Comparison of ENCODE assay signal across 6 cellular contexts in the genomic region with DNA sequence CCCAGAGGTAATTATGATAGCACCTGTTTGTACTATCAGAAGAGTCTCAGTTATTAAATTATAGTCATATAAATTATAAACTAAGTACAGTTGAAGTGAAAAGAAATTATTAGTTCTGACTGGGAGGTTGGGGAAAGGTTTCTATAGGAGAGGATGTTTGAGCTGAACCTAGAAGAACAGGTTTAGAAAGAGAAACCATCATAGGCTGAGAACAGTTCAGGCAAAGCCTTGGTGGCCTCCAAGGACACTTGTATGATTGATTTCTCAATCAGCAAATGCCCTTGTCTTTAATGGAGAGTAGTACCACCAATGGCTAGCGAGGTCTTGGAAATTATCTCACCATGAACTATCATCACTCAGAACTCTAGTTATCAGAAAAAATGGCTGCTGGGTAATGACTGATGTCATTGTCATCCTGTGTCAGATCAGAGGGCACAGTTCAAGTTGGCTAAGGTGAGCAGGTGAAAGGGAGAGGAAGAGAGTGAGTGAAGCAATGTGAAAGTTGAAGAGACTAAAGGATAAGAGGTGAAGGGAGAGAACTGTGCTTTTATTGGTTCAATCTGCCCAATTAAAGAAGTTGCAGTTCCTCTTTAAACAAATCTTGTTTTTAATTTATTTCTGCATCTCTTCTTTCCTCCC.
DNase-seq lines count a peak whose midpoint lies in the region; ATAC-seq, FAIRE-seq and TF ChIP-seq lines count a peak whose summit lies in the region.
"Not testable (repeated sequence)": the region's sequence is repeated elsewhere in the genome, so short reads cannot be mapped to it uniquely, and the experiment has no call there.

No MANE protein-coding gene starts in this region.

- H3K9me3 Mint-ChIP-seq in activated CD8-positive, alpha-beta T cell treated with anti-CD3 and anti-CD28 coated beads for 36 hours; stimulated activated naive CD8-positive, alpha-beta T cell treated with anti-CD3 and anti-CD28 coated beads, Interleukin-15, amount 100 ng/mL, for 72 hours: not testable (repeated sequence)

- peak; percentile 60 for ATAC-seq in activated CD8-positive, alpha-beta T cell treated with anti-CD3 and anti-CD28 coated beads for 36 hours
- peak; percentile 55 for ATAC-seq in GM12878
- ATAC-seq in left lobe of liver = peak; percentile 89
- peak; percentile 69 to 94 (median 88) for ATAC-seq in right lobe of liver
- ATAC-seq in mucosa of descending colon = peak; percentile 26
- peak; percentile 52 for ATAC-seq in stimulated activated naive CD8-positive, alpha-beta T cell treated with anti-CD3 and anti-CD28 coated beads, Interleukin-15, amount 100 ng/mL, for 72 hours

- not testable (repeated sequence) for H3K9me3 ChIP-seq in GM12878 (replicated peaks; ENCODE audit: control insufficient read depth, insufficient read depth, low read length); right lobe of liver; mucosa of descending colon

- not testable (repeated sequence) for H3K4me1 Mint-ChIP-seq in activated CD8-positive, alpha-beta T cell treated with anti-CD3 and anti-CD28 coated beads for 36 hours (ENCODE audit: low read depth); stimulated activated naive CD8-positive, alpha-beta T cell treated with anti-CD3 and anti-CD28 coated beads, Interleukin-15, amount 100 ng/mL, for 72 hours

- H3K4me2 ChIP-seq in GM12878 (ENCODE audit: control insufficient read depth, insufficient read depth) = not testable (repeated sequence)

- H3K4me3 ChIP-seq in GM12878, right lobe of liver, mucosa of descending colon: not testable (repeated sequence)

- SMC1A ChIA-PET in GM12878 (lab: Charles Lee; ENCODE audit: uncharacterized antibody, unreplicated experiment) = not testable (repeated sequence)

- not testable (repeated sequence) for H3K4me1 ChIP-seq in GM12878 (ENCODE audit: control insufficient read depth, insufficient read depth, low read length); right lobe of liver; mucosa of descending colon (ENCODE audit: low read depth)

- not testable (repeated sequence) for H3K27ac ChIP-seq in GM12878 (ENCODE audit: control insufficient read depth, insufficient read depth); right lobe of liver

- FAIRE-seq in GM12878 (lab: Jason Lieb, UNC) = not testable (repeated sequence)

- H3K36me3 Mint-ChIP-seq in activated CD8-positive, alpha-beta T cell treated with anti-CD3 and anti-CD28 coated beads for 36 hours (ENCODE audit: low read depth) = not testable (repeated sequence)

- RAD21 ChIA-PET in GM12878 (lab: Charles Lee; ENCODE audit: unreplicated experiment) = not testable (repeated sequence)

- H2AFZ ChIP-seq in GM12878 (ENCODE audit: control insufficient read depth, low read depth, low read length) = not testable (repeated sequence)

- TF ChIP-seq EP300 in GM12878 (IDR thresholded peaks at IDR 0.05; ENCODE audit: borderline replicate concordance in 1 of 2, control insufficient read depth in 1 of 2, low read depth in 2 of 2, low read length in 2 of 2) = not testable (repeated sequence)

- BruUV-seq in GM12878 (replicated peaks; lab: Mats Ljungman, UMichigan) = not testable (repeated sequence)

- WGBS in GM12878 (ENCODE audit: insufficient coverage, insufficient replicate concordance, low lambda C conversion rate, missing lambda C conversion rate) = no CpG with 5 or more reads among the region's 1 CpG
- no CpG with 5 or more reads among the region's 1 CpG for WGBS in right lobe of liver (ENCODE audit: insufficient coverage, low coverage, low lambda C conversion rate, missing lambda C conversion rate)

- not testable (repeated sequence) for H3K27me3 Mint-ChIP-seq in activated CD8-positive, alpha-beta T cell treated with anti-CD3 and anti-CD28 coated beads for 36 hours; stimulated activated naive CD8-positive, alpha-beta T cell treated with anti-CD3 and anti-CD28 coated beads, Interleukin-15, amount 100 ng/mL, for 72 hours

- H3K79me2 ChIP-seq in GM12878 (ENCODE audit: control insufficient read depth, insufficient read depth, low read length) = not testable (repeated sequence)

- CTCF ChIA-PET in activated CD8-positive, alpha-beta T cell treated with anti-CD3 and anti-CD28 coated beads for 36 hours (lab: Charles Lee); GM12878 (lab: Yijun Ruan, JAX): not testable (repeated sequence)

- H3K27ac Mint-ChIP-seq in activated CD8-positive, alpha-beta T cell treated with anti-CD3 and anti-CD28 coated beads for 36 hours; stimulated activated naive CD8-positive, alpha-beta T cell treated with anti-CD3 and anti-CD28 coated beads, Interleukin-15, amount 100 ng/mL, for 72 hours: not testable (repeated sequence)

- in situ Hi-C loops in GM12878 (cut with MboI) = not testable (repeated sequence)

- intact Hi-C loops in activated CD8-positive, alpha-beta T cell treated with anti-CD3 and anti-CD28 coated beads for 36 hours (cut with micrococcal nuclease); GM12878 (cut with micrococcal nuclease; ENCODE audit: unreplicated experiment); right lobe of liver (cut with DNase I); mucosa of descending colon (cut with DNase I, micrococcal nuclease): not testable (repeated sequence)

- H3K27me3 ChIP-seq in GM12878 (replicated peaks in 1 of 2; ENCODE audit: control insufficient read depth in 2 of 2, insufficient read depth in 2 of 2, low read length in 1 of 2); right lobe of liver: not testable (repeated sequence)

- not testable (repeated sequence) for DNase-seq in activated CD8-positive, alpha-beta T cell treated with anti-CD3 and anti-CD28 coated beads for 36 hours; GM12878 (ENCODE audit: low read depth, low spot score); left lobe of liver (ENCODE audit: low spot score); right lobe of liver; mucosa of descending colon; stimulated activated naive CD8-positive, alpha-beta T cell treated with anti-CD3 and anti-CD28 coated beads, Interleukin-15, amount 100 ng/mL, for 72 hours

- not testable (repeated sequence) for H3K9ac ChIP-seq in GM12878 (ENCODE audit: control insufficient read depth, insufficient read depth, low read length)

- POLR2A ChIA-PET in activated CD8-positive, alpha-beta T cell treated with anti-CD3 and anti-CD28 coated beads for 36 hours (lab: Charles Lee); GM12878 (lab: Charles Lee): not testable (repeated sequence)

- H4K20me1 ChIP-seq in GM12878 (ENCODE audit: control insufficient read depth, insufficient read depth) = not testable (repeated sequence)

- H3K4me3 Mint-ChIP-seq in activated CD8-positive, alpha-beta T cell treated with anti-CD3 and anti-CD28 coated beads for 36 hours; stimulated activated naive CD8-positive, alpha-beta T cell treated with anti-CD3 and anti-CD28 coated beads, Interleukin-15, amount 100 ng/mL, for 72 hours: not testable (repeated sequence)

- H3K36me3 ChIP-seq in GM12878 (ENCODE audit: control insufficient read depth in 2 of 2, insufficient read depth in 2 of 2, low read length in 1 of 2); right lobe of liver; mucosa of descending colon (ENCODE audit: low read depth): not testable (repeated sequence)

- not testable (repeated sequence) for TF ChIP-seq POLR2A in GM12878 (IDR thresholded peaks at IDR 0.05; ENCODE audit: low read depth, low read length); right lobe of liver (IDR thresholded peaks at IDR 0.05)

- not testable (repeated sequence) for TF ChIP-seq RAD21 in GM12878 (IDR thresholded peaks at IDR 0.05; ENCODE audit: insufficient read depth, low read depth, low read length)

- TF ChIP-seq CTCF in activated CD8-positive, alpha-beta T cell treated with anti-CD3 and anti-CD28 coated beads for 36 hours (IDR thresholded peaks at IDR 0.05); GM12878 (IDR thresholded peaks at IDR 0.05 in 2 of 3, conservative IDR thresholded peaks at IDR 0.05 in 1 of 3; ENCODE audit: control insufficient read depth in 2 of 3, extremely low read depth in 1 of 3, insufficient read depth in 1 of 3, low read depth in 3 of 3, low read length in 3 of 3); right lobe of liver (IDR thresholded peaks at IDR 0.05); mucosa of descending colon (IDR thresholded peaks at IDR 0.05): not testable (repeated sequence)

Comparison
In these comparisons a context has a peak if more than half of its experiments do, and no peak if none do; other contexts are left out.
1. ATAC-seq: peak in every context shown above with its lines; median percentile 89 in left lobe of liver; 88 in right lobe of liver; 60 in activated CD8-positive, alpha-beta T cell treated with anti-CD3 and anti-CD28 coated beads for 36 hours; 55 in GM12878; 52 in stimulated activated naive CD8-positive, alpha-beta T cell treated with anti-CD3 and anti-CD28 coated beads, Interleukin-15, amount 100 ng/mL, for 72 hours; 26 in mucosa of descending colon.